12 cellular contexts compared by ENCODE assay signal in genomic region chr4:187235456-187236170, GRCh38.
DNase-seq lines count a peak whose midpoint lies in the region; ATAC-seq lines count a peak whose summit lies in the region.
"Had no signal": no experiment of that assay in that cellular context is flagged by ENCODE, and none has a peak within 500 bp of the region (broad histone marks: within the 10 kb centered on the region; RNA-seq: fewer than 3 reads in every experiment).

No MANE protein-coding gene starts in this region.

- ATAC-seq in HG03571 (IDR thresholded peaks at IDR 0.05; ENCODE audit: unreplicated experiment), result no peak

- H3K9me3 ChIP-seq in mesodermal cell (ENCODE audit: control insufficient read depth, low read length), result no peaks in the 10 kb centered on the region
- H3K9me3 ChIP-seq: upper lobe of left lung had no signal

- H3K27ac ChIP-seq in caudate nucleus (ENCODE audit: low read depth, low read length) (no peak overlapping the region), mesodermal cell (ENCODE audit: low read depth, low read length, severe bottlenecking) (peak overlapping the region; percentile 38)
- H3K27ac ChIP-seq: upper lobe of left lung had no signal

- H3K36me3 ChIP-seq in mesodermal cell (ENCODE audit: control insufficient read depth, insufficient read depth, low read length), result no peaks in the 10 kb centered on the region
- H3K36me3 ChIP-seq: upper lobe of left lung had no signal

- H3K4me1 ChIP-seq in mesodermal cell (ENCODE audit: control insufficient read depth, insufficient read depth, low read length, poor library complexity, severe bottlenecking), result peaks cover 10% of the 10 kb centered on the region
- H3K4me1 ChIP-seq: upper lobe of left lung had no signal

- WGBS in mesodermal cell (ENCODE audit: insufficient coverage in 2 of 2), 2 experiments, result 87 to 96% methylated on average over 11 to 14 of the region's 16 CpGs

- no peak overlapping the region for H3K4me3 ChIP-seq in mesodermal cell (ENCODE audit: extremely low read depth, insufficient read depth, low read length, poor library complexity, severe bottlenecking)
- H3K4me3 ChIP-seq: upper lobe of left lung had no signal

- DNase-seq in NCI-H748 (lab: John Stamatoyannopoulos, UW; ENCODE audit: unreplicated experiment), result peak; percentile 5
- no peak for DNase-seq in NCI-H748 treated with DMSO at 0.1 percent for 48 hours (lab: John Stamatoyannopoulos, UW)
- DNase-seq in caudate nucleus (lab: John Stamatoyannopoulos, UW), result peak in 39 of 61 donors; percentile 0 to 60 (median 8)
- DNase-seq in activated naive CD4-positive, alpha-beta T cell treated with anti-CD3 and anti-CD28 coated beads, Interleukin-2, amount 50 U/mL, for 16 hours, result no peak
- no peak for DNase-seq in activated CD4-positive, alpha-beta T cell treated with anti-CD3 and anti-CD28 coated beads for 1 hour
- DNase-seq in NCI-H1436 treated with DMSO at 0.1 percent for 48 hours (lab: John Stamatoyannopoulos, UW), result no peak
- DNase-seq: activated gamma-delta T cell treated with Interleukin-2 at 50 U/mL for 16 hours; GF-D8; stimulated activated CD4-positive, alpha-beta T cell treated with anti-CD3 and anti-CD28 coated beads, Interleukin-4, amount 100 ng/mL, for 24 hours had no signal

Comparison
In these comparisons a context has a peak if more than half of its experiments do, and no peak if none do; other contexts are left out.
1. DNase-seq: peak in NCI-H748 (single experiment) and caudate nucleus (39 of 61); none in NCI-H748 treated with DMSO at 0.1 percent for 48 hours (single experiment), activated naive CD4-positive, alpha-beta T cell treated with anti-CD3 and anti-CD28 coated beads, Interleukin-2, amount 50 U/mL, for 16 hours (single experiment), activated CD4-positive, alpha-beta T cell treated with anti-CD3 and anti-CD28 coated beads for 1 hour (single experiment) and NCI-H1436 treated with DMSO at 0.1 percent for 48 hours (single experiment).